Comparison of ENCODE assay signal across 10 cellular contexts in genomic region chr2:98908909-98909308, GRCh38. TPM values are rescaled to one million over a fixed set of nuclear protein-coding genes. Genes with fewer than 3 reads are reported as not detected.
DNase-seq lines count a peak whose midpoint lies in the region; ATAC-seq and TF ChIP-seq lines count a peak whose summit lies in the region.
"Had no signal": no experiment of that assay in that cellular context is flagged by ENCODE, and none has a peak within 500 bp of the region (broad histone marks: within the 10 kb centered on the region; RNA-seq: fewer than 3 reads in every experiment).

No MANE protein-coding gene starts in this region.

- no peaks in the 10 kb centered on the region for H3K79me2 ChIP-seq in GM23248 (ENCODE audit: insufficient read depth)
- H3K79me2 ChIP-seq in OCI-LY7 (ENCODE audit: insufficient read depth, low read depth, low read length): no peaks in the 10 kb centered on the region
- H3K79me2 ChIP-seq in osteoblast (ENCODE audit: insufficient read depth, low read length): no peaks in the 10 kb centered on the region

- no peak for ATAC-seq in GM21515 (IDR thresholded peaks at IDR 0.05; ENCODE audit: unreplicated experiment)

- peaks cover 31% of the 10 kb centered on the region for H3K27me3 Mint-ChIP-seq in activated T-cell treated with anti-CD3 and anti-CD28 coated beads, Interleukin-2, amount 50 U/mL, for 24 hours

- DNase-seq in GM23248: peak; percentile 61
- DNase-seq in OCI-LY7 (ENCODE audit: low spot score): peak; percentile 86
- DNase-seq in osteoblast (ENCODE audit: insufficient read length, low spot score, missing footprints): no peak
- DNase-seq in SK-N-DZ (ENCODE audit: low spot score): no peak
- DNase-seq in activated T-cell treated with anti-CD3 and anti-CD28 coated beads, Interleukin-2, amount 50 U/mL, for 24 hours: no peak
- DNase-seq in activated CD4-positive, CD25-positive, alpha-beta regulatory T cell (lab: John Stamatoyannopoulos, UW): no peak
- DNase-seq: NCI-H1048 had no signal

- H3K36me3 ChIP-seq in GM23248 (ENCODE audit: low read depth) (no peaks in the 10 kb centered on the region), OCI-LY7 (ENCODE audit: insufficient read depth, low read length) (no peaks in the 10 kb centered on the region), endocrine pancreas (ENCODE audit: control insufficient read depth, insufficient read depth, low read length) (no peaks in the 10 kb centered on the region), osteoblast (ENCODE audit: insufficient read depth, low read length) (no peaks in the 10 kb centered on the region)
- H3K36me3 ChIP-seq: left lung had no signal

- peaks cover 40% of the 10 kb centered on the region for H3K4me1 Mint-ChIP-seq in activated T-cell treated with anti-CD3 and anti-CD28 coated beads, Interleukin-2, amount 50 U/mL, for 24 hours (ENCODE audit: low read depth)

- POLR2A ChIA-PET in OCI-LY7 (lab: Charles Lee): interaction anchor here (0.5 to 1.2 kb wide), 2 partner anchors 13 to 1190 kb away, joined by 4 read pairs; no protein-coding TSS in a partner anchor

- BruUV-seq in OCI-LY7 (replicated peaks; lab: Mats Ljungman, UMichigan): no TSS peak

- 22 to 32% methylated on average over 4 of the region's 4 CpGs for WGBS in GM23248 (ENCODE audit: low coverage in 1 of 2, low lambda C conversion rate in 2 of 2, missing lambda C conversion rate in 2 of 2), 2 experiments

- H3K36me3 Mint-ChIP-seq in activated T-cell treated with anti-CD3 and anti-CD28 coated beads, Interleukin-2, amount 50 U/mL, for 24 hours (ENCODE audit: low read depth): no peaks in the 10 kb centered on the region

- peak overlapping the region; percentile 30 for H3K4me2 ChIP-seq in GM23248 (ENCODE audit: unreplicated experiment)
- peak overlapping the region; percentile 64 for H3K4me2 ChIP-seq in OCI-LY7 (ENCODE audit: low read length)
- peak overlapping the region; percentile 67 for H3K4me2 ChIP-seq in osteoblast (ENCODE audit: insufficient read depth, low read length)

- CTCF ChIA-PET in OCI-LY7 (lab: Charles Lee; ENCODE audit: unreplicated experiment): no interaction called here

- intact Hi-C loops in OCI-LY7 (cut with micrococcal nuclease; ENCODE audit: unreplicated experiment): no loop called here

- H3K27ac Mint-ChIP-seq in activated T-cell treated with anti-CD3 and anti-CD28 coated beads, Interleukin-2, amount 50 U/mL, for 24 hours: no peak overlapping the region

- H3F3A ChIP-seq in GM23248 (ENCODE audit: insufficient read depth): peaks cover 18% of the 10 kb centered on the region

- H4K20me1 ChIP-seq in GM23248 (ENCODE audit: insufficient read depth): no peaks in the 10 kb centered on the region
- no peaks in the 10 kb centered on the region for H4K20me1 ChIP-seq in OCI-LY7 (ENCODE audit: insufficient read depth, low read length)
- peaks cover 3% of the 10 kb centered on the region for H4K20me1 ChIP-seq in osteoblast (ENCODE audit: insufficient read depth, low read length)

- in situ Hi-C loops in GM23248 (cut with MboI): no loop called here

- H3K9ac ChIP-seq in GM23248 (peak overlapping the region; percentile 22), endocrine pancreas (ENCODE audit: control insufficient read depth, insufficient read depth, low read length) (no peak overlapping the region)

- no peak overlapping the region for H2AFZ ChIP-seq in GM23248
- H2AFZ ChIP-seq in OCI-LY7 (ENCODE audit: low read length): peak overlapping the region; percentile 78
- H2AFZ ChIP-seq in osteoblast (ENCODE audit: low read length): peak overlapping the region; percentile 50

- H3K27ac ChIP-seq in GM23248: peak overlapping the region; percentile 33
- peak overlapping the region; percentile 88 for H3K27ac ChIP-seq in OCI-LY7 (ENCODE audit: low read depth, low read length, poor library complexity, severe bottlenecking)
- H3K27ac ChIP-seq in osteoblast (ENCODE audit: low read depth, low read length): peak overlapping the region; percentile 40

- H3K9me3 Mint-ChIP-seq in activated T-cell treated with anti-CD3 and anti-CD28 coated beads, Interleukin-2, amount 50 U/mL, for 24 hours: no peaks in the 10 kb centered on the region

- TF ChIP-seq CTCF in OCI-LY7 (conservative IDR thresholded peaks at IDR 0.05; ENCODE audit: low read length) (no peak), osteoblast (IDR thresholded peaks at IDR 0.05; ENCODE audit: extremely low read depth, low read depth, low read length) (no peak)

- no peaks in the 10 kb centered on the region for H3K9me2 ChIP-seq in GM23248 (ENCODE audit: insufficient read depth)
- H3K9me2 ChIP-seq in OCI-LY7 (ENCODE audit: insufficient read depth, low read length): no peaks in the 10 kb centered on the region

- H3K4me3 ChIP-seq in GM23248 (no peak overlapping the region), OCI-LY7 (ENCODE audit: low read depth, low read length, poor library complexity, severe bottlenecking) (peak overlapping the region; percentile 32), endocrine pancreas (ENCODE audit: control insufficient read depth, insufficient read depth, low read length) (peak overlapping the region; percentile 4), osteoblast (ENCODE audit: insufficient read depth, low read length) (no peak overlapping the region)
- H3K4me3 ChIP-seq: left lung had no signal

- H3K4me1 ChIP-seq in GM23248 (ENCODE audit: insufficient read depth) (peaks cover 42% of the 10 kb centered on the region), OCI-LY7 (ENCODE audit: insufficient read depth, low read length, poor library complexity, severe bottlenecking) (peaks cover 39% of the 10 kb centered on the region), endocrine pancreas (ENCODE audit: control insufficient read depth, insufficient read depth, low read length) (peaks cover 13% of the 10 kb centered on the region), osteoblast (ENCODE audit: insufficient read depth, low read length) (peaks cover 43% of the 10 kb centered on the region)

- H3K27me3 ChIP-seq in GM23248 (replicated peaks; ENCODE audit: insufficient read depth) (no peaks in the 10 kb centered on the region), endocrine pancreas (ENCODE audit: control insufficient read depth, insufficient read depth, low read length) (no peaks in the 10 kb centered on the region), osteoblast (ENCODE audit: insufficient read depth, low read length) (no peaks in the 10 kb centered on the region)
- H3K27me3 ChIP-seq: left lung had no signal

- H3K4me3 Mint-ChIP-seq in activated T-cell treated with anti-CD3 and anti-CD28 coated beads, Interleukin-2, amount 50 U/mL, for 24 hours: no peak overlapping the region

- H3K9me3 ChIP-seq in GM23248 (ENCODE audit: low read depth): no peaks in the 10 kb centered on the region
- no peaks in the 10 kb centered on the region for H3K9me3 ChIP-seq in OCI-LY7 (ENCODE audit: low read length)
- H3K9me3 ChIP-seq in endocrine pancreas (ENCODE audit: control insufficient read depth, low read length): no peaks in the 10 kb centered on the region
- no peaks in the 10 kb centered on the region for H3K9me3 ChIP-seq in osteoblast (ENCODE audit: low read depth, low read length)
- H3K9me3 ChIP-seq: left lung had no signal

RNA-seq across cellular contexts. Expression of gene CRACDL, which starts 27.1 kb away (rescaled TPM):
- total RNA-seq in GM23248 (2014; rRNA removed; shearing (Covaris generic)): not detected in 2 replicates
- not detected in 2 replicates for polyA plus RNA-seq in GM23248 (2016; fragmentation: Nextera tagmentation; extraction: Ambion mirVana)
- 0.03 TPM in 1 of 2 replicates, not detected in the other for total RNA-seq in OCI-LY7 (2014; rRNA removed; shearing (Covaris generic))
- total RNA-seq in OCI-LY7 (2022) (0.13 and 0.59 TPM in 2 replicates), osteoblast (not detected in 2 replicates)
- polyA plus RNA-seq in SK-N-DZ (2014; cell fraction: cytosol; rRNA removed): not detected in 2 replicates
- polyA plus RNA-seq in SK-N-DZ (2014; cell fraction: nucleus; rRNA removed): not detected in 2 replicates

Comparison
In these comparisons a context has a peak if more than half of its experiments do, and no peak if none do; other contexts are left out.
1. DNase-seq: peak in GM23248 (single experiment) and OCI-LY7 (single experiment); none in osteoblast (single experiment), SK-N-DZ (single experiment), activated T-cell treated with anti-CD3 and anti-CD28 coated beads, Interleukin-2, amount 50 U/mL, for 24 hours (single experiment) and activated CD4-positive, CD25-positive, alpha-beta regulatory T cell (0 of 4).
2. H3K27ac ChIP-seq: peak in every context shown above with its lines; median percentile 88 in OCI-LY7; 40 in osteoblast; 33 in GM23248.
3. H3K4me3 ChIP-seq: peak in OCI-LY7 (single experiment) and endocrine pancreas (single experiment); none in GM23248 (single experiment) and osteoblast (single experiment).
4. Peak in every context shown above with its lines, with median percentiles within 50 percentile points of each other: H3K4me2 ChIP-seq.